27 cellular contexts compared by ENCODE assay signal in the genomic region with DNA sequence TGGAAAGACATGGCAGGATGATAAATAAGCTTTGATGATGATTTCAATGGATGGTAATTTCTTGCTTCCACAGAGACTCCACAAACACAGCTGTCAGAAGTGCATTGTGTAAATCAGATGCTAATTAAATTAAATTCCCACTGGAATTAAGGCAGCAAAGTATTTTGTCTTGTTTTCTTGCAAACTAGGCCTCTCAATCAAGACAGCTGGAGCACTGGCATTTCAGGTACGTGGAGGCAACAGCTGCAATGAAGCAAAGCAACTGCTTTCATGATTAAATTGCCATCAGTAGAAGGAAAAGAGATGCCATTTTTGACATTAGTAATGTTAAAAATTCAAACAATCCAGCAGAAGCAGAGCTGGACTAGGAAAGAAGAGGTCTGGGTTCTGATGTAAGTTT. TPM values are rescaled to one million over a fixed set of nuclear protein-coding genes. Genes with fewer than 3 reads are reported as not detected.
"Had no signal": no experiment of that assay in that cellular context is flagged by ENCODE, and none has a peak within 500 bp of the region (broad histone marks: within the 10 kb centered on the region; RNA-seq: fewer than 3 reads in every experiment).

No MANE protein-coding gene starts in this region.

- H3K4me3 ChIP-seq: esophagus squamous epithelium, lower lobe of right lung, prostate gland, right atrium auricular region, testis, tibial artery had no signal

- FAIRE-seq: endometrium, keratinocyte, urothelium cell line had no signal

- ATAC-seq: effector memory CD8-positive, alpha-beta T cell; left ventricle myocardium superior; lower lobe of right lung; natural killer cell treated with Interleukin-12 subunit alpha and Interleukin-12 subunit beta and Interleukin-15 and Interleukin-18, amount 100 ng/mL, for 72 hours; sciatic nerve; stimulated activated effector memory CD8-positive, alpha-beta T cell treated with anti-CD3 and anti-CD28 coated beads, Interleukin-12 subunit alpha, Interleukin-12 subunit beta, amount 100 ng/mL, for 72 hours had no signal

- H3K4me1 ChIP-seq: esophagus squamous epithelium, lower lobe of right lung, prostate gland, right atrium auricular region, testis, tibial artery had no signal

- H3K36me3 ChIP-seq: esophagus squamous epithelium, lower lobe of right lung, prostate gland, right atrium auricular region, tibial artery had no signal

- H3K9me3 ChIP-seq: esophagus squamous epithelium, lower lobe of right lung, prostate gland, right atrium auricular region, testis, tibial artery had no signal

- DNase-seq: cortex of kidney; effector memory CD8-positive, alpha-beta T cell; erythroblast; esophagus squamous epithelium; foreskin melanocyte; hypothalamus; left ventricle myocardium superior; lower lobe of right lung; naive B cell; stimulated activated CD4-positive, alpha-beta T cell treated with anti-CD3 and anti-CD28 coated beads, Interleukin-2, amount 100 ng/mL, for 24 hours; stimulated activated CD4-positive, alpha-beta T cell treated with anti-CD3 and anti-CD28 coated beads, Interleukin-4, amount 100 ng/mL, for 24 hours; stimulated activated naive CD4-positive, alpha-beta T cell treated with Interleukin-2 at 50 U/mL for 16 hours; substantia nigra; testis; tibial artery had no signal

- H3K27me3 ChIP-seq: esophagus squamous epithelium, right atrium auricular region, testis, tibial artery had no signal

- H3K27ac ChIP-seq: esophagus squamous epithelium, lower lobe of right lung, prostate gland, right atrium auricular region, testis, tibial artery had no signal

RNA-seq across cellular contexts. Expression of a gene that starts 24.2 kb away (rescaled TPM):
- total RNA-seq: dermis microvascular lymphatic vessel endothelial cell, left ventricle myocardium superior, mesenteric fat pad, osteocyte, right atrium auricular region, sciatic nerve, skeletal muscle tissue had no signal
- polyA plus RNA-seq: keratinocyte had no signal
